ENCODE assay signal across 1 cellular context in the genomic region with DNA sequence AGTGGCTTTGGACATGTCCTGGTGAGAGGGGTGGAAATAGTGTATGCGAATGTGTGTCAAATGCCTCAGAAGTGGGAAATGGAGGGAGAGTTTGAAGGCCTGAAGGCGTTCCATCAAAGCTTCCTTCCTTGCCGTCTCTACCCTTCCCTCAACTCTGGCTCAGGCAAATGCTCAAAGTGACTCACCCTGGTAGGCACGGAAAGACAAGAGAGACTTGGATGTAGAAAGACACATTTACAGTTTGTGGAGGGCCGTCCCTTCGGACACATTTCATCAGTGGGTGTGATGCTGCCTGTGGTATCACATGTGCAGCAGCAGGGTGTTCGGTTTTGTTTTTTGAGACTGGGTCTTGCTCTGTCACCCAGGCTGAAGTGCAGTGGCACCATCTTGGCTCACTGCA.
TF ChIP-seq lines count a peak whose summit lies in the region.

No MANE protein-coding gene starts in this region.

TF ChIP-seq in GM12878, 131 proteins besides CTCF, POLR2A, EP300 and RAD21 (continued from another document):
- TF ChIP-seq, protein P1, sequence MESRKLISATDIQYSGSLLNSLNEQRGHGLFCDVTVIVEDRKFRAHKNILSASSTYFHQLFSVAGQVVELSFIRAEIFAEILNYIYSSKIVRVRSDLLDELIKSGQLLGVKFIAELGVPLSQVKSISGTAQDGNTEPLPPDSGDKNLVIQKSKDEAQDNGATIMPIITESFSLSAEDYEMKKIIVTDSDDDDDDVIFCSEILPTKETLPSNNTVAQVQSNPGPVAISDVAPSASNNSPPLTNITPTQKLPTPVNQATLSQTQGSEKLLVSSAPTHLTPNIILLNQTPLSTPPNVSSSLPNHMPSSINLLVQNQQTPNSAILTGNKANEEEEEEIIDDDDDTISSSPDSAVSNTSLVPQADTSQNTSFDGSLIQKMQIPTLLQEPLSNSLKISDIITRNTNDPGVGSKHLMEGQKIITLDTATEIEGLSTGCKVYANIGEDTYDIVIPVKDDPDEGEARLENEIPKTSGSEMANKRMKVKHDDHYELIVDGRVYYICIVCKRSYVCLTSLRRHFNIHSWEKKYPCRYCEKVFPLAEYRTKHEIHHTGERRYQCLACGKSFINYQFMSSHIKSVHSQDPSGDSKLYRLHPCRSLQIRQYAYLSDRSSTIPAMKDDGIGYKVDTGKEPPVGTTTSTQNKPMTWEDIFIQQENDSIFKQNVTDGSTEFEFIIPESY (IDR thresholded peaks at IDR 0.05): no peak
- TF ChIP-seq, protein P2, sequence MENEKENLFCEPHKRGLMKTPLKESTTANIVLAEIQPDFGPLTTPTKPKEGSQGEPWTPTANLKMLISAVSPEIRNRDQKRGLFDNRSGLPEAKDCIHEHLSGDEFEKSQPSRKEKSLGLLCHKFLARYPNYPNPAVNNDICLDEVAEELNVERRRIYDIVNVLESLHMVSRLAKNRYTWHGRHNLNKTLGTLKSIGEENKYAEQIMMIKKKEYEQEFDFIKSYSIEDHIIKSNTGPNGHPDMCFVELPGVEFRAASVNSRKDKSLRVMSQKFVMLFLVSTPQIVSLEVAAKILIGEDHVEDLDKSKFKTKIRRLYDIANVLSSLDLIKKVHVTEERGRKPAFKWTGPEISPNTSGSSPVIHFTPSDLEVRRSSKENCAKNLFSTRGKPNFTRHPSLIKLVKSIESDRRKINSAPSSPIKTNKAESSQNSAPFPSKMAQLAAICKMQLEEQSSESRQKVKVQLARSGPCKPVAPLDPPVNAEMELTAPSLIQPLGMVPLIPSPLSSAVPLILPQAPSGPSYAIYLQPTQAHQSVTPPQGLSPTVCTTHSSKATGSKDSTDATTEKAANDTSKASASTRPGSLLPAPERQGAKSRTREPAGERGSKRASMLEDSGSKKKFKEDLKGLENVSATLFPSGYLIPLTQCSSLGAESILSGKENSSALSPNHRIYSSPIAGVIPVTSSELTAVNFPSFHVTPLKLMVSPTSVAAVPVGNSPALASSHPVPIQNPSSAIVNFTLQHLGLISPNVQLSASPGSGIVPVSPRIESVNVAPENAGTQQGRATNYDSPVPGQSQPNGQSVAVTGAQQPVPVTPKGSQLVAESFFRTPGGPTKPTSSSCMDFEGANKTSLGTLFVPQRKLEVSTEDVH (IDR thresholded peaks at IDR 0.05; ENCODE audit: low read depth, partially characterized antibody): no peak
- TF ChIP-seq NFXL1 (IDR thresholded peaks at IDR 0.05; ENCODE audit: borderline replicate concordance) (no peak), FOS (IDR thresholded peaks at IDR 0.05; ENCODE audit: borderline replicate concordance, extremely low read depth, insufficient read length) (no peak), NBN (IDR thresholded peaks at IDR 0.05) (no peak), TARDBP (IDR thresholded peaks at IDR 0.05; ENCODE audit: borderline replicate concordance) (no peak), IKZF1 (conservative IDR thresholded peaks at IDR 0.05) (no peak), CBX3 (IDR thresholded peaks at IDR 0.05; ENCODE audit: borderline replicate concordance, low read depth) (no peak), TBL1XR1 (IDR thresholded peaks at IDR 0.05; ENCODE audit: low read depth, low read length) (no peak), SUZ12 (IDR thresholded peaks at IDR 0.05; ENCODE audit: unreplicated experiment) (no peak), ASH2L (IDR thresholded peaks at IDR 0.05; ENCODE audit: borderline replicate concordance, low read depth) (no peak)
- TF ChIP-seq, protein P3, sequence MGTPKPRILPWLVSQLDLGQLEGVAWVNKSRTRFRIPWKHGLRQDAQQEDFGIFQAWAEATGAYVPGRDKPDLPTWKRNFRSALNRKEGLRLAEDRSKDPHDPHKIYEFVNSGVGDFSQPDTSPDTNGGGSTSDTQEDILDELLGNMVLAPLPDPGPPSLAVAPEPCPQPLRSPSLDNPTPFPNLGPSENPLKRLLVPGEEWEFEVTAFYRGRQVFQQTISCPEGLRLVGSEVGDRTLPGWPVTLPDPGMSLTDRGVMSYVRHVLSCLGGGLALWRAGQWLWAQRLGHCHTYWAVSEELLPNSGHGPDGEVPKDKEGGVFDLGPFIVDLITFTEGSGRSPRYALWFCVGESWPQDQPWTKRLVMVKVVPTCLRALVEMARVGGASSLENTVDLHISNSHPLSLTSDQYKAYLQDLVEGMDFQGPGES (IDR thresholded peaks at IDR 0.05): no peak
